In genomic region chr4:55636622-55636999, GRCh38 we compare ENCODE assay signal across 9 cellular contexts. TPM values are rescaled to one million over a fixed set of nuclear protein-coding genes. Genes with fewer than 3 reads are reported as not detected.
DNase-seq lines count a peak whose midpoint lies in the region; ATAC-seq and TF ChIP-seq lines count a peak whose summit lies in the region.
"Had no signal": no experiment of that assay in that cellular context is flagged by ENCODE, and none has a peak within 500 bp of the region (broad histone marks: within the 10 kb centered on the region; RNA-seq: fewer than 3 reads in every experiment).

No MANE protein-coding gene starts in this region.

- TF ChIP-seq CTCF in cardiac muscle cell (IDR thresholded peaks at IDR 0.05; ENCODE audit: low read depth, low read length) (no peak), astrocyte of the cerebellum (IDR thresholded peaks at IDR 0.05; ENCODE audit: low read depth, low read length, missing control alignments) (no peak), kidney epithelial cell (IDR thresholded peaks at IDR 0.05; ENCODE audit: insufficient read depth, low read length, poor library complexity, severe bottlenecking) (no peak), thoracic aorta (IDR thresholded peaks at IDR 0.05) (no peak)

- in situ Hi-C loops in astrocyte of the cerebellum (cut with HindIII; ENCODE audit: low sequenced_read_pairs): no loop called here

- H3K4me3 ChIP-seq in cardiac muscle cell: peak overlapping the region; percentile 42
- H3K4me3 ChIP-seq in astrocyte of the cerebellum (ENCODE audit: low read depth, low read length): peak overlapping the region; percentile 41
- H3K4me3 ChIP-seq in kidney epithelial cell (ENCODE audit: low read depth, low read length): peak overlapping the region; percentile 49
- peak overlapping the region; percentile 71 for H3K4me3 ChIP-seq in thoracic aorta

- H3K27ac ChIP-seq in cardiac muscle cell (no peak overlapping the region), thoracic aorta (no peak overlapping the region)

- DNase-seq in cardiac muscle cell (ENCODE audit: low read depth in 1 of 2, low spot score in 1 of 2) (no peak), Right ventricle myocardium superior (no peak), astrocyte of the cerebellum (ENCODE audit: low read depth) (no peak), kidney epithelial cell (ENCODE audit: low read depth) (no peak), thoracic aorta (ENCODE audit: low spot score) (no peak)
- DNase-seq: kidney glomerular epithelial cell had no signal

- ATAC-seq in Right ventricle myocardium superior (ENCODE audit: poor library complexity) (no peak), thoracic aorta (ENCODE audit: insufficient number of reproducible peaks, low FRiP score, low read depth) (peak; percentile 25), HG02588 (IDR thresholded peaks at IDR 0.05; ENCODE audit: unreplicated experiment) (no peak), GM21528 (IDR thresholded peaks at IDR 0.05; ENCODE audit: low FRiP score, unreplicated experiment) (no peak), GM21825 (IDR thresholded peaks at IDR 0.05; ENCODE audit: unreplicated experiment) (no peak)

- H3K36me3 ChIP-seq in cardiac muscle cell: no peaks in the 10 kb centered on the region
- H3K36me3 ChIP-seq in kidney epithelial cell (ENCODE audit: control insufficient read depth, insufficient read depth, low read length): no peaks in the 10 kb centered on the region
- no peaks in the 10 kb centered on the region for H3K36me3 ChIP-seq in thoracic aorta

- intact Hi-C loops in Right ventricle myocardium superior (cut with DNase I): no loop called here

- no peaks in the 10 kb centered on the region for H3K4me1 ChIP-seq in cardiac muscle cell (ENCODE audit: low read depth)
- peaks cover 13 to 20% of the 10 kb centered on the region in 2 donors for H3K4me1 ChIP-seq in thoracic aorta (ENCODE audit: control insufficient read depth in 1 of 2, low read depth in 2 of 2)

- H3K9me3 ChIP-seq in cardiac muscle cell (ENCODE audit: low read depth) (no peaks in the 10 kb centered on the region), thoracic aorta (no peaks in the 10 kb centered on the region)

- H3K27me3 ChIP-seq in cardiac muscle cell (peaks cover 37% of the 10 kb centered on the region), kidney epithelial cell (ENCODE audit: control insufficient read depth, insufficient read depth, low read length) (peaks cover 9% of the 10 kb centered on the region), thoracic aorta (replicated peaks; ENCODE audit: insufficient read depth) (no peaks in the 10 kb centered on the region)

RNA-seq across cellular contexts. Expression of gene NMU, which starts 0.5 kb away (rescaled TPM):
- 1.3 and 1.7 TPM in 2 replicates for total RNA-seq in cardiac muscle cell
- 3.4 and 5.2 TPM in 2 replicates for polyA plus RNA-seq in cardiac muscle cell
- not detected for total RNA-seq in Right ventricle myocardium superior
- 0.55 and 0.71 TPM in 2 replicates for total RNA-seq in kidney epithelial cell
- not detected for total RNA-seq in thoracic aorta

RNA-seq across cellular contexts. Expression of gene PDCL2, which starts 44.6 kb away (rescaled TPM):
- total RNA-seq in cardiac muscle cell (not detected in 2 replicates), Right ventricle myocardium superior (not detected), kidney epithelial cell (not detected in 2 replicates), thoracic aorta (not detected)
- polyA plus RNA-seq in cardiac muscle cell: not detected in 2 replicates
